8 cellular contexts compared by ENCODE assay signal in the genomic region with DNA sequence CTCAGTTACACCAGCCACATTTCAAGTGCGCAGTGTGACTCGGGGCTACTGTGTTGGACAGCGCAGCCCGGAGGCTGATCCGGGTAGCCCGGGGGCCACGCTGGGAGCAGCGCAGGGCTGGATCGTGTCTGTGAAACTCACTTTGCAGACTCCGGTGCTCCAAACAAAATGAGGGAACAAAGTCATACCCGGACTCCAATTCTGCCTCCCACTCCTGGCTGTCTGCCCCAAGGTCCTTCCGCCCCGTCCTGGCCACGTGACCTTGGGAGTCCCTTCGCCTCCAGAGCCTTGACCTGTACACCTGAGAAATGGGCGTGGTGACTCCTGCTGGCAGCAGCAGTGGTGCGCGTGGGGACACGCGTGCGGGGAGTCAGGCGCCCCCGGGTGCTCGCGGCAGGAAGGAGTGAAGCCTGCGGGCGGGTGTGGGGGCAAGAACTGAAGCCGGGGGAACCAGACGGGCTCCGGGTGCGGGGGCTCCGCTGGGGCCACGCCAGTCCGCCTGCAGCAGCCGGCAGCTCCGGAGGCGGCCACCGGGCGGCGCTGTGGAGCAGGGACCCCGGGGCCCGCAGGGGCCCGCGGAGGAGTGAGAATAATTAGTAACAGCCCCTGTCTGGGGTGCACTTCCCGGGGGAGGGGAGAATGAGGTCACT. TPM values are rescaled to one million over a fixed set of nuclear protein-coding genes. Genes with fewer than 3 reads are reported as not detected.
DNase-seq lines count a peak whose midpoint lies in the region; ATAC-seq and TF ChIP-seq lines count a peak whose summit lies in the region.

No MANE protein-coding gene starts in this region.

- peak; percentile 63 to 68 for ATAC-seq in natural killer cell treated with Interleukin-12 subunit alpha and Interleukin-12 subunit beta and Interleukin-15 and Interleukin-18, amount 100 ng/mL, for 72 hours
- ATAC-seq in GM21786 (IDR thresholded peaks at IDR 0.05; ENCODE audit: unreplicated experiment), result no peak

- peak overlapping the region; percentile 15 for H3K4me3 Mint-ChIP-seq in activated CD4-positive, alpha-beta T cell treated with anti-CD3 and anti-CD28 coated beads, Interleukin-2, amount 10 ng/mL, durations not matched to agents 24 days and 14 days
- no peak overlapping the region for H3K4me3 Mint-ChIP-seq in endodermal cell
- H3K4me3 Mint-ChIP-seq in natural killer cell treated with Interleukin-12 subunit alpha and Interleukin-12 subunit beta and Interleukin-15 and Interleukin-18, amount 100 ng/mL, for 72 hours, result no peak overlapping the region
- no peak overlapping the region for H3K4me3 Mint-ChIP-seq in activated T-helper 2 cell treated with anti-CD3 and anti-CD28 coated beads, Interferon-gamma antibody, Interleukin-2, Interleukin-4, amounts not matched to agents 10 μg/mL and 5 μg/mL and 100 μg/mL, durations not matched to agents 14 hours and 24 hours and 36 hours (ENCODE audit: low read depth)

- H3K4me1 Mint-ChIP-seq in activated CD4-positive, alpha-beta T cell treated with anti-CD3 and anti-CD28 coated beads, Interleukin-2, amount 10 ng/mL, durations not matched to agents 24 days and 14 days, result no peaks in the 10 kb centered on the region
- H3K4me1 Mint-ChIP-seq in endodermal cell, result peaks cover 2% of the 10 kb centered on the region
- H3K4me1 Mint-ChIP-seq in natural killer cell treated with Interleukin-12 subunit alpha and Interleukin-12 subunit beta and Interleukin-15 and Interleukin-18, amount 100 ng/mL, for 72 hours (ENCODE audit: low read depth in 2 of 2), result peaks cover 0 to 3% of the 10 kb centered on the region in 2 donors
- H3K4me1 Mint-ChIP-seq in activated T-helper 2 cell treated with anti-CD3 and anti-CD28 coated beads, Interferon-gamma antibody, Interleukin-2, Interleukin-4, amounts not matched to agents 10 μg/mL and 5 μg/mL and 100 μg/mL, durations not matched to agents 14 hours and 24 hours and 36 hours (ENCODE audit: low read depth), result no peaks in the 10 kb centered on the region

- H3K4me3 ChIP-seq in H7 (ENCODE audit: insufficient read depth, low read depth, low read length) (no peak overlapping the region), endodermal cell (ENCODE audit: low read length) (no peak overlapping the region)

- no peak overlapping the region for H3K27ac Mint-ChIP-seq in activated CD4-positive, alpha-beta T cell treated with anti-CD3 and anti-CD28 coated beads, Interleukin-2, amount 10 ng/mL, durations not matched to agents 24 days and 14 days
- H3K27ac Mint-ChIP-seq in endodermal cell, result no peak overlapping the region
- peak overlapping the region in 1 of 2 donors; percentile 53 for H3K27ac Mint-ChIP-seq in natural killer cell treated with Interleukin-12 subunit alpha and Interleukin-12 subunit beta and Interleukin-15 and Interleukin-18, amount 100 ng/mL, for 72 hours
- H3K27ac Mint-ChIP-seq in activated T-helper 2 cell treated with anti-CD3 and anti-CD28 coated beads, Interferon-gamma antibody, Interleukin-2, Interleukin-4, amounts not matched to agents 10 μg/mL and 5 μg/mL and 100 μg/mL, durations not matched to agents 14 hours and 24 hours and 36 hours, result no peak overlapping the region

- H3K36me3 ChIP-seq in H7 (replicated peaks; ENCODE audit: control insufficient read depth, insufficient read depth, low read length), result no peaks in the 10 kb centered on the region
- H3K36me3 ChIP-seq in endodermal cell (ENCODE audit: control insufficient read depth, insufficient read depth, low read length), result no peaks in the 10 kb centered on the region

- no peaks in the 10 kb centered on the region for H3K36me3 Mint-ChIP-seq in activated CD4-positive, alpha-beta T cell treated with anti-CD3 and anti-CD28 coated beads, Interleukin-2, amount 10 ng/mL, durations not matched to agents 24 days and 14 days (ENCODE audit: low read depth)
- H3K36me3 Mint-ChIP-seq in endodermal cell (ENCODE audit: low read depth), result peaks cover 2% of the 10 kb centered on the region
- no peaks in the 10 kb centered on the region for H3K36me3 Mint-ChIP-seq in natural killer cell treated with Interleukin-12 subunit alpha and Interleukin-12 subunit beta and Interleukin-15 and Interleukin-18, amount 100 ng/mL, for 72 hours
- H3K36me3 Mint-ChIP-seq in activated T-helper 2 cell treated with anti-CD3 and anti-CD28 coated beads, Interferon-gamma antibody, Interleukin-2, Interleukin-4, amounts not matched to agents 10 μg/mL and 5 μg/mL and 100 μg/mL, durations not matched to agents 14 hours and 24 hours and 36 hours (ENCODE audit: low read depth), result no peaks in the 10 kb centered on the region

- H3K27me3 Mint-ChIP-seq in activated CD4-positive, alpha-beta T cell treated with anti-CD3 and anti-CD28 coated beads, Interleukin-2, amount 10 ng/mL, durations not matched to agents 24 days and 14 days, result peaks cover 4% of the 10 kb centered on the region
- peaks cover 4% of the 10 kb centered on the region for H3K27me3 Mint-ChIP-seq in endodermal cell (ENCODE audit: insufficient read depth)
- H3K27me3 Mint-ChIP-seq in natural killer cell treated with Interleukin-12 subunit alpha and Interleukin-12 subunit beta and Interleukin-15 and Interleukin-18, amount 100 ng/mL, for 72 hours, result peaks cover 0 to 4% of the 10 kb centered on the region in 2 donors
- H3K27me3 Mint-ChIP-seq in activated T-helper 2 cell treated with anti-CD3 and anti-CD28 coated beads, Interferon-gamma antibody, Interleukin-2, Interleukin-4, amounts not matched to agents 10 μg/mL and 5 μg/mL and 100 μg/mL, durations not matched to agents 14 hours and 24 hours and 36 hours (ENCODE audit: low read depth), result peaks cover 2% of the 10 kb centered on the region

- no peaks in the 10 kb centered on the region for H3K4me1 ChIP-seq in endodermal cell (ENCODE audit: control insufficient read depth, insufficient read depth, low read length)

- no peak overlapping the region for H3K9ac ChIP-seq in endodermal cell (ENCODE audit: extremely low read depth, low read length, poor library complexity, severe bottlenecking)

- TF ChIP-seq CTCF in endodermal cell (conservative IDR thresholded peaks at IDR 0.05), result peak; percentile 90

- H3K27ac ChIP-seq in endodermal cell (ENCODE audit: low read depth, low read length), result no peak overlapping the region

- peaks cover 6% of the 10 kb centered on the region for H3K9me3 ChIP-seq in endodermal cell (ENCODE audit: control insufficient read depth, low read length)

- DNase-seq in H7 (peak; percentile 99), endodermal cell (peak; percentile 80), dedifferentiated amniotic fluid mesenchymal stem cell (ENCODE audit: extremely low spot score) (no peak), cortex of kidney (lab: John Stamatoyannopoulos, UW) (no peak)
- DNase-seq in activated CD4-positive, alpha-beta T cell treated with anti-CD3 and anti-CD28 coated beads, Interleukin-2, amount 10 ng/mL, durations not matched to agents 24 days and 14 days, result peak; percentile 84
- DNase-seq in natural killer cell treated with Interleukin-12 subunit alpha and Interleukin-12 subunit beta and Interleukin-15 and Interleukin-18, amount 100 ng/mL, for 72 hours (ENCODE audit: low spot score), result peak; percentile 55
- DNase-seq in activated T-helper 2 cell treated with anti-CD3 and anti-CD28 coated beads, Interferon-gamma antibody, Interleukin-2, Interleukin-4, amounts not matched to agents 10 μg/mL and 5 μg/mL and 100 μg/mL, durations not matched to agents 14 hours and 24 hours and 36 hours (ENCODE audit: low spot score), result no peak

- H3K9me3 Mint-ChIP-seq in activated CD4-positive, alpha-beta T cell treated with anti-CD3 and anti-CD28 coated beads, Interleukin-2, amount 10 ng/mL, durations not matched to agents 24 days and 14 days, result no peaks in the 10 kb centered on the region
- H3K9me3 Mint-ChIP-seq in endodermal cell, result peaks cover 21% of the 10 kb centered on the region
- no peaks in the 10 kb centered on the region for H3K9me3 Mint-ChIP-seq in natural killer cell treated with Interleukin-12 subunit alpha and Interleukin-12 subunit beta and Interleukin-15 and Interleukin-18, amount 100 ng/mL, for 72 hours
- H3K9me3 Mint-ChIP-seq in activated T-helper 2 cell treated with anti-CD3 and anti-CD28 coated beads, Interferon-gamma antibody, Interleukin-2, Interleukin-4, amounts not matched to agents 10 μg/mL and 5 μg/mL and 100 μg/mL, durations not matched to agents 14 hours and 24 hours and 36 hours, result no peaks in the 10 kb centered on the region

- 65 to 86% methylated on average over 22 to 45 of the region's 45 CpGs for WGBS in endodermal cell (ENCODE audit: insufficient coverage in 1 of 2, insufficient read length in 1 of 2), 2 experiments

- H3K27me3 ChIP-seq in H7 (ENCODE audit: control insufficient read depth, insufficient read depth, low read length) (no peaks in the 10 kb centered on the region), endodermal cell (ENCODE audit: control insufficient read depth, insufficient read depth, low read length, poor library complexity, severe bottlenecking) (no peaks in the 10 kb centered on the region)

- intact Hi-C loops in activated CD4-positive, alpha-beta T cell treated with anti-CD3 and anti-CD28 coated beads, Interleukin-2, amount 10 ng/mL, durations not matched to agents 24 days and 14 days (cut with micrococcal nuclease), result loop anchor here (2.0 kb wide), 1 partner anchor 160 kb away; no protein-coding TSS in a partner anchor
- intact Hi-C loops in activated T-helper 2 cell treated with anti-CD3 and anti-CD28 coated beads, Interferon-gamma antibody, Interleukin-2, Interleukin-4, amounts not matched to agents 10 μg/mL and 5 μg/mL and 100 μg/mL, durations not matched to agents 14 hours and 24 hours and 36 hours (cut with micrococcal nuclease), result loop anchor here (2.0 kb wide), 1 partner anchor 158 kb away; a partner anchor contains a TSS

RNA-seq across cellular contexts. Expression of a gene that starts 42.4 kb away (rescaled TPM):
- total RNA-seq in H7 (2014; rRNA removed; shearing (Covaris generic)), result 3.4 and 5.9 TPM in 2 replicates
- total RNA-seq in activated CD4-positive, alpha-beta T cell treated with anti-CD3 and anti-CD28 coated beads, Interleukin-2, amount 10 ng/mL, durations not matched to agents 24 days and 14 days, result not detected in 2 replicates
- total RNA-seq in endodermal cell, result 1 to 10 TPM in 1 of 2 donors, under 1 TPM in 1; 0.37 to 1.4 TPM
- polyA plus RNA-seq in endodermal cell (2013, experiment 1 of 2), result 5.8 TPM
- polyA plus RNA-seq in endodermal cell (2013, experiment 2 of 2), result 6.0 TPM
- not detected for total RNA-seq in natural killer cell treated with Interleukin-12 subunit alpha and Interleukin-12 subunit beta and Interleukin-15 and Interleukin-18, amount 100 ng/mL, for 72 hours
- not detected in 2 replicates for total RNA-seq in activated T-helper 2 cell treated with anti-CD3 and anti-CD28 coated beads, Interferon-gamma antibody, Interleukin-2, Interleukin-4, amounts not matched to agents 10 μg/mL and 5 μg/mL and 100 μg/mL, durations not matched to agents 14 hours and 24 hours and 36 hours

RNA-seq across cellular contexts. Expression of a gene that starts 55.3 kb away (rescaled TPM):
- 4.5 and 8.2 TPM in 2 replicates for total RNA-seq in H7 (2014; rRNA removed; shearing (Covaris generic))
- 1.1 and 1.3 TPM in 2 replicates for total RNA-seq in activated CD4-positive, alpha-beta T cell treated with anti-CD3 and anti-CD28 coated beads, Interleukin-2, amount 10 ng/mL, durations not matched to agents 24 days and 14 days
- 10 to 100 TPM; 11.4 to 14.9 TPM for total RNA-seq in endodermal cell
- polyA plus RNA-seq in endodermal cell (2013, experiment 1 of 2), result 14.6 TPM
- 14.8 TPM for polyA plus RNA-seq in endodermal cell (2013, experiment 2 of 2)
- total RNA-seq in natural killer cell treated with Interleukin-12 subunit alpha and Interleukin-12 subunit beta and Interleukin-15 and Interleukin-18, amount 100 ng/mL, for 72 hours, result under 1 TPM; 0.26 to 0.92 TPM
- total RNA-seq in activated T-helper 2 cell treated with anti-CD3 and anti-CD28 coated beads, Interferon-gamma antibody, Interleukin-2, Interleukin-4, amounts not matched to agents 10 μg/mL and 5 μg/mL and 100 μg/mL, durations not matched to agents 14 hours and 24 hours and 36 hours, result 2.2 and 3.7 TPM in 2 replicates

Comparison
In these comparisons a context has a peak if more than half of its experiments do, and no peak if none do; other contexts are left out.
1. DNase-seq: peak in H7 (single experiment), activated CD4-positive, alpha-beta T cell treated with anti-CD3 and anti-CD28 coated beads, Interleukin-2, amount 10 ng/mL, durations not matched to agents 24 days and 14 days (single experiment), endodermal cell (single experiment) and natural killer cell treated with Interleukin-12 subunit alpha and Interleukin-12 subunit beta and Interleukin-15 and Interleukin-18, amount 100 ng/mL, for 72 hours (single experiment); none in activated T-helper 2 cell treated with anti-CD3 and anti-CD28 coated beads, Interferon-gamma antibody, Interleukin-2, Interleukin-4, amounts not matched to agents 10 μg/mL and 5 μg/mL and 100 μg/mL, durations not matched to agents 14 hours and 24 hours and 36 hours (single experiment), dedifferentiated amniotic fluid mesenchymal stem cell (single experiment) and cortex of kidney (single experiment).